Comparison of ENCODE assay signal across 22 cellular contexts in the genomic region with DNA sequence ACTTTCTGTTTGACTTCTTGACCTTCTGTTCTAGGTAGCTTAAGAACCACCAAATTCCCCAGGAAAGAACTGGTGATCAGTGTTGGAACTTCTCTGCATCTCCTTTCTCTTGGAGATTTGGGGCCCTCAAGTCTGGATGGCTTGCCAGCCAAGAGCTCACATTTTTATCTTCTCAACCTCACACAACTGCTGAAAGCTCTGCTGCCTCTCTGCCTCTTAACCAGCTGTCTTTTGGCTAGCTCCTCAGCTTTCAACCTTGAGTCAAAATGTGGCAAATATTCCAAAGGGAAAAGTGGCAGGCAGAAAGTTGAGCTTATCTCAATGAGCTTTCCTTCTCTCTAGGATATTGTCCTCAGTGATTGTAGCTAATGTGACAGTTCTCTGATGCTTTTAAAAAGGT.
"Had no signal": no experiment of that assay in that cellular context is flagged by ENCODE, and none has a peak within 500 bp of the region (broad histone marks: within the 10 kb centered on the region; RNA-seq: fewer than 3 reads in every experiment).

No MANE protein-coding gene starts in this region.

- H3K4me1 Mint-ChIP-seq: neural crest cell; stimulated activated effector memory CD8-positive, alpha-beta T cell treated with anti-CD3 and anti-CD28 coated beads, Interleukin-12 subunit alpha, Interleukin-12 subunit beta, amount 100 ng/mL, for 72 hours had no signal

- H3K27ac Mint-ChIP-seq: mesothelial cell of epicardium; naive thymus-derived CD4-positive, alpha-beta T cell; natural killer cell treated with Interleukin-12 subunit alpha and Interleukin-12 subunit beta and Interleukin-15 and Interleukin-18, amount 100 ng/mL, for 72 hours; stimulated activated effector memory CD8-positive, alpha-beta T cell treated with anti-CD3 and anti-CD28 coated beads, Interleukin-12 subunit alpha, Interleukin-12 subunit beta, amount 100 ng/mL, for 72 hours; stimulated activated naive CD8-positive, alpha-beta T cell treated with anti-CD3 and anti-CD28 coated beads, Interleukin-15, Interleukin-2, amounts not matched to agents 100 ng/mL and 50 ng/mL, for 24 hours had no signal

- DNase-seq: head of caudate nucleus; hippocampal formation; kidney; left colon; left lung; lower lobe of right lung; mesendoderm; naive thymus-derived CD4-positive, alpha-beta T cell; nucleus accumbens; pancreas; right lobe of liver; stimulated activated CD4-positive, alpha-beta T cell treated with anti-CD3 and anti-CD28 coated beads, Interleukin-4, amount 100 ng/mL, for 24 hours; stimulated activated naive CD4-positive, alpha-beta T cell; testis; tibial artery; trophoblast cell; upper lobe of right lung had no signal

- H3K9me3 Mint-ChIP-seq: natural killer cell treated with Interleukin-12 subunit alpha and Interleukin-12 subunit beta and Interleukin-15 and Interleukin-18, amount 100 ng/mL, for 72 hours; neural crest cell; stimulated activated effector memory CD8-positive, alpha-beta T cell treated with anti-CD3 and anti-CD28 coated beads, Interleukin-12 subunit alpha, Interleukin-12 subunit beta, amount 100 ng/mL, for 72 hours had no signal

- H3K4me3 Mint-ChIP-seq: mesothelial cell of epicardium; naive thymus-derived CD4-positive, alpha-beta T cell; natural killer cell treated with Interleukin-12 subunit alpha and Interleukin-12 subunit beta and Interleukin-15 and Interleukin-18, amount 100 ng/mL, for 72 hours; neural crest cell; stimulated activated effector memory CD8-positive, alpha-beta T cell treated with anti-CD3 and anti-CD28 coated beads, Interleukin-12 subunit alpha, Interleukin-12 subunit beta, amount 100 ng/mL, for 72 hours; stimulated activated naive CD8-positive, alpha-beta T cell treated with anti-CD3 and anti-CD28 coated beads, Interleukin-15, Interleukin-2, amounts not matched to agents 100 ng/mL and 50 ng/mL, for 24 hours had no signal

- H3K36me3 Mint-ChIP-seq: mesothelial cell of epicardium; naive thymus-derived CD4-positive, alpha-beta T cell; natural killer cell treated with Interleukin-12 subunit alpha and Interleukin-12 subunit beta and Interleukin-15 and Interleukin-18, amount 100 ng/mL, for 72 hours; stimulated activated effector memory CD8-positive, alpha-beta T cell treated with anti-CD3 and anti-CD28 coated beads, Interleukin-12 subunit alpha, Interleukin-12 subunit beta, amount 100 ng/mL, for 72 hours had no signal

- ATAC-seq: left colon; left lung; lower lobe of right lung; naive thymus-derived CD4-positive, alpha-beta T cell; natural killer cell treated with Interleukin-12 subunit alpha and Interleukin-12 subunit beta and Interleukin-15 and Interleukin-18, amount 100 ng/mL, for 72 hours; pancreas; right lobe of liver; stimulated activated effector memory CD8-positive, alpha-beta T cell treated with anti-CD3 and anti-CD28 coated beads, Interleukin-12 subunit alpha, Interleukin-12 subunit beta, amount 100 ng/mL, for 72 hours; upper lobe of right lung had no signal
